23 cellular contexts compared by ENCODE assay signal in genomic region chr11:6548121-6548520, GRCh38. TPM values are rescaled to one million over a fixed set of nuclear protein-coding genes. Genes with fewer than 3 reads are reported as not detected.
DNase-seq lines count a peak whose midpoint lies in the region; ATAC-seq, FAIRE-seq and TF ChIP-seq lines count a peak whose summit lies in the region.
"Had no signal": no experiment of that assay in that cellular context is flagged by ENCODE, and none has a peak within 500 bp of the region (broad histone marks: within the 10 kb centered on the region; RNA-seq: fewer than 3 reads in every experiment).

No MANE protein-coding gene starts in this region.

- H3K18ac ChIP-seq in IMR-90 (ENCODE audit: low read depth, low read length) (no peak overlapping the region), neuronal stem cell (ENCODE audit: low read length) (no peak overlapping the region)

- H3K79me1 ChIP-seq in IMR-90 (ENCODE audit: low read depth in 1 of 2, low read length in 2 of 2) (no peaks in the 10 kb centered on the region), neuronal stem cell (ENCODE audit: low read depth, low read length) (no peaks in the 10 kb centered on the region)

- H3K23ac ChIP-seq in IMR-90 (ENCODE audit: low read depth, low read length) = no peak overlapping the region
- no peak overlapping the region for H3K23ac ChIP-seq in neuronal stem cell (ENCODE audit: low read depth, low read length, poor library complexity)

- no peaks in the 10 kb centered on the region for H3K4me1 ChIP-seq in IMR-90 (ENCODE audit: control insufficient read depth, insufficient read depth, low read length)
- H3K4me1 ChIP-seq in CD4-positive, alpha-beta memory T cell (ENCODE audit: insufficient read depth, low read length) = peaks cover 3% of the 10 kb centered on the region
- no peaks in the 10 kb centered on the region for H3K4me1 ChIP-seq in neuronal stem cell (ENCODE audit: control insufficient read depth in 2 of 2, insufficient read depth in 1 of 2, low read depth in 1 of 2, low read length in 2 of 2)
- H3K4me1 ChIP-seq: BLaER1, HAP-1 had no signal

- no peak overlapping the region for H2BK12ac ChIP-seq in neuronal stem cell (ENCODE audit: low read length)

- no peaks in the 10 kb centered on the region for H3K9me3 ChIP-seq in IMR-90 (ENCODE audit: control insufficient read depth, insufficient read depth, low read length)
- no peaks in the 10 kb centered on the region for H3K9me3 ChIP-seq in CD4-positive, alpha-beta memory T cell (ENCODE audit: control insufficient read depth in 1 of 2, low read length in 2 of 2)
- H3K9me3 ChIP-seq in neuronal stem cell (replicated peaks in 1 of 2; ENCODE audit: control insufficient read depth in 2 of 2, insufficient read depth in 1 of 2, low read depth in 1 of 2, low read length in 2 of 2) = no peaks in the 10 kb centered on the region
- H3K9me3 ChIP-seq: BLaER1, HAP-1 had no signal

- H2BK15ac ChIP-seq in IMR-90 (ENCODE audit: low read depth, low read length) (no peak overlapping the region), neuronal stem cell (ENCODE audit: low read length) (no peak overlapping the region)

- H3K56ac ChIP-seq in IMR-90 (ENCODE audit: extremely low read depth, insufficient read depth, low read length) = no peak overlapping the region

- H2AK5ac ChIP-seq in IMR-90 (ENCODE audit: low read depth, low read length) = no peak overlapping the region
- H2AK5ac ChIP-seq in neuronal stem cell (ENCODE audit: low read depth, low read length) = no peak overlapping the region

- H3K4me2 ChIP-seq in IMR-90 (ENCODE audit: low read depth, low read length) (no peak overlapping the region), neuronal stem cell (ENCODE audit: insufficient read depth, low read length, poor library complexity, severe bottlenecking) (no peak overlapping the region)
- H3K4me2 ChIP-seq: BLaER1, GM23338 had no signal

- TF ChIP-seq POLR2A in IMR-90 (IDR thresholded peaks at IDR 0.05; ENCODE audit: low read depth, low read length) = no peak

- H2BK20ac ChIP-seq in IMR-90 (ENCODE audit: low read depth, low read length) = no peak overlapping the region

- BruUV-seq in IMR-90 (replicated peaks; lab: Mats Ljungman, UMichigan) = no TSS peak

- H3K9ac ChIP-seq in IMR-90 (ENCODE audit: low read depth, low read length) (no peak overlapping the region), neuronal stem cell (ENCODE audit: low read depth, low read length, poor library complexity) (no peak overlapping the region)
- H3K9ac ChIP-seq: BLaER1 had no signal

- FAIRE-seq in bronchial epithelial cell (lab: Jason Lieb, UNC) = no peak
- FAIRE-seq: A204.1, D721Med, GM12878, GM19239 had no signal

- H3K4ac ChIP-seq in IMR-90 (ENCODE audit: low read depth, low read length) = no peak overlapping the region
- H3K4ac ChIP-seq in neuronal stem cell (ENCODE audit: low read length) = no peak overlapping the region

- H4K5ac ChIP-seq in IMR-90 (ENCODE audit: low read depth, low read length) = no peak overlapping the region

- H4K91ac ChIP-seq in IMR-90 (ENCODE audit: insufficient read depth, low read depth, low read length) (no peak overlapping the region), neuronal stem cell (ENCODE audit: low read depth, low read length, poor library complexity) (no peak overlapping the region)

- H3K36me3 ChIP-seq in IMR-90 (ENCODE audit: control insufficient read depth, insufficient read depth, low read length) = 0 out of 2 replicates have a peak, but pooled peaks cover 4% of the 10 kb centered on the region
- peaks cover 2% of the 10 kb centered on the region for H3K36me3 ChIP-seq in bronchial epithelial cell (ENCODE audit: control insufficient read depth, insufficient read depth, low read length)
- no peaks in the 10 kb centered on the region for H3K36me3 ChIP-seq in CD4-positive, alpha-beta memory T cell (ENCODE audit: insufficient read depth, low read length)
- H3K36me3 ChIP-seq in neuronal stem cell (replicated peaks in 1 of 2; ENCODE audit: control insufficient read depth in 2 of 2, insufficient read depth in 2 of 2, low read length in 2 of 2) = peaks cover 4 to 21% of the 10 kb centered on the region in 2 donors
- H3K36me3 ChIP-seq: HAP-1 had no signal

- H3K27me3 Mint-ChIP-seq in memory B cell = no peaks in the 10 kb centered on the region
- no peaks in the 10 kb centered on the region for H3K27me3 Mint-ChIP-seq in CD4-positive, alpha-beta memory T cell
- no peaks in the 10 kb centered on the region for H3K27me3 Mint-ChIP-seq in osteocyte (ENCODE audit: unreplicated experiment)
- H3K27me3 Mint-ChIP-seq: B cell; CD4-positive, CD25-positive, alpha-beta regulatory T cell; CD8-positive, alpha-beta memory T cell had no signal

- H3K27ac ChIP-seq in IMR-90 (ENCODE audit: insufficient read depth, low read length) (no peak overlapping the region), neuronal stem cell (replicated peaks; ENCODE audit: low read length) (no peak overlapping the region)
- H3K27ac ChIP-seq in CD4-positive, alpha-beta memory T cell (ENCODE audit: low read depth, low read length) = no peak overlapping the region
- H3K27ac ChIP-seq: 22Rv1, BLaER1, C4-2B had no signal

- peaks cover 7% of the 10 kb centered on the region; the same call in 1 of the 2 replicates for H3K9me1 ChIP-seq in IMR-90 (ENCODE audit: insufficient read depth, low read length)

- DNase-seq in IMR-90 (no peak), bronchial epithelial cell (ENCODE audit: low read depth) (peak; percentile 3), memory B cell (ENCODE audit: low spot score in 2 of 2) (peak in 1 of 2 donors; percentile 5), neuronal stem cell (ENCODE audit: low spot score) (no peak), osteocyte (ENCODE audit: extremely low spot score, unreplicated experiment) (no peak)
- DNase-seq in CD4-positive, alpha-beta memory T cell = no peak
- DNase-seq: CD4-positive, CD25-positive, alpha-beta regulatory T cell; CD8-positive, alpha-beta memory T cell; DMS 273 treated with DMSO at 0.1 percent for 48 hours; DMS79; EL; GDM1; HFFc6 had no signal

- no peaks in the 10 kb centered on the region for H4K20me1 ChIP-seq in IMR-90 (ENCODE audit: insufficient read depth, low read length)
- H4K20me1 ChIP-seq: BLaER1 had no signal

- in situ Hi-C loops in IMR-90 (cut with MboI; ENCODE audit: low sequenced_read_pairs) = no loop called here

- H3K4me1 Mint-ChIP-seq in memory B cell (no peaks in the 10 kb centered on the region), osteocyte (ENCODE audit: unreplicated experiment) (no peaks in the 10 kb centered on the region)
- H3K4me1 Mint-ChIP-seq in CD4-positive, alpha-beta memory T cell = peaks cover 0 to 1% (median under 1%) of the 10 kb centered on the region in 4 donors
- H3K4me1 Mint-ChIP-seq: B cell, GM23338 had no signal

- H2BK120ac ChIP-seq in IMR-90 (ENCODE audit: low read depth, low read length) (no peak overlapping the region), neuronal stem cell (ENCODE audit: low read depth, low read length) (no peak overlapping the region)

- H3K36me3 Mint-ChIP-seq in memory B cell (peaks cover 11% of the 10 kb centered on the region), osteocyte (ENCODE audit: unreplicated experiment) (peaks cover 5% of the 10 kb centered on the region)
- peaks cover 14% of the 10 kb centered on the region in 2 donors for H3K36me3 Mint-ChIP-seq in CD4-positive, alpha-beta memory T cell

- no peak for ATAC-seq in IMR-90 (ENCODE audit: low read depth)
- ATAC-seq in memory B cell (ENCODE audit: low read depth) = no peak
- ATAC-seq: GM12878 had no signal

- POLR2A ChIA-PET in IMR-90 (lab: Charles Lee; ENCODE audit: unreplicated experiment) = no interaction called here
- POLR2A ChIA-PET in CD4-positive, alpha-beta memory T cell (lab: Charles Lee; ENCODE audit: partially characterized antibody) = no interaction called here

- WGBS in IMR-90 (ENCODE audit: extremely low coverage in 2 of 2, insufficient read length in 1 of 2), 2 experiments = no CpG with 5 or more reads among the region's 2 CpGs
- WGBS in neuronal stem cell (ENCODE audit: extremely low coverage in 2 of 2, insufficient read length in 2 of 2, insufficient replicate concordance in 1 of 2), 2 donors = no CpG with 5 or more reads among the region's 2 CpGs

- H3K4me3 ChIP-seq in IMR-90 (ENCODE audit: insufficient read depth, low read depth, low read length) (no peak overlapping the region), bronchial epithelial cell (ENCODE audit: low read depth, low read length) (no peak overlapping the region), neuronal stem cell (ENCODE audit: low read length in 2 of 2) (peak overlapping the region in 1 of 2 donors; percentile 64)
- H3K4me3 ChIP-seq in CD4-positive, alpha-beta memory T cell (ENCODE audit: low read length in 2 of 2) = no peak overlapping the region
- H3K4me3 ChIP-seq: BLaER1, GM12878, GM23338, HAP-1 had no signal

- no peak for TF ChIP-seq CTCF in IMR-90 (conservative IDR thresholded peaks at IDR 0.05; ENCODE audit: low read depth, low read length)
- no peak for TF ChIP-seq CTCF in bronchial epithelial cell (IDR thresholded peaks at IDR 0.05; ENCODE audit: insufficient read depth, low read length, severe bottlenecking)
- TF ChIP-seq CTCF in osteocyte (IDR thresholded peaks at IDR 0.05) = no peak

- no peak overlapping the region for H4K8ac ChIP-seq in IMR-90 (ENCODE audit: low read depth in 2 of 2, low read length in 2 of 2)
- no peak overlapping the region for H4K8ac ChIP-seq in neuronal stem cell (ENCODE audit: low read depth, low read length)

- H3K27ac Mint-ChIP-seq in memory B cell (peak overlapping the region; percentile 28), osteocyte (ENCODE audit: unreplicated experiment) (no peak overlapping the region)
- H3K27ac Mint-ChIP-seq in CD4-positive, alpha-beta memory T cell = peak overlapping the region in 3 of 7 donors; percentile 2 to 22 (median 14)
- H3K27ac Mint-ChIP-seq: B cell; CD8-positive, alpha-beta memory T cell; GM23338; HFFc6 had no signal

- H2AFZ ChIP-seq in IMR-90 (replicated peaks; ENCODE audit: low read length, poor library complexity) (peak overlapping the region; percentile 58), neuronal stem cell (ENCODE audit: low read length) (no peak overlapping the region)
- H2AFZ ChIP-seq: GM23338 had no signal

- H2BK5ac ChIP-seq in IMR-90 (ENCODE audit: low read depth, low read length, poor library complexity, severe bottlenecking) = no peak overlapping the region
- H2BK5ac ChIP-seq in neuronal stem cell (ENCODE audit: low read length) = no peak overlapping the region

- intact Hi-C loops in IMR-90 (cut with micrococcal nuclease) = no loop called here
- intact Hi-C loops in CD4-positive, alpha-beta memory T cell (cut with micrococcal nuclease) = no loop called here

- no peak overlapping the region for H3K14ac ChIP-seq in IMR-90 (replicated peaks; ENCODE audit: low read depth, low read length)
- no peak overlapping the region for H3K14ac ChIP-seq in neuronal stem cell (ENCODE audit: low read length)

- H2AK9ac ChIP-seq in IMR-90 (replicated peaks; ENCODE audit: low read depth, low read length, poor library complexity) = no peak overlapping the region

- H3K4me3 Mint-ChIP-seq in memory B cell = no peak overlapping the region
- no peak overlapping the region for H3K4me3 Mint-ChIP-seq in CD4-positive, alpha-beta memory T cell
- H3K4me3 Mint-ChIP-seq in osteocyte (ENCODE audit: unreplicated experiment) = no peak overlapping the region
- H3K4me3 Mint-ChIP-seq: B cell; CD4-positive, CD25-positive, alpha-beta regulatory T cell; CD8-positive, alpha-beta memory T cell; GM23338; HFFc6 had no signal

- dilution Hi-C loops in IMR-90 (cut with HindIII; ENCODE audit: low sequenced_read_pairs, unreplicated experiment) = no loop called here

- CTCF ChIA-PET in IMR-90 (lab: Yijun Ruan, JAX) = interaction anchor here (1.3 kb wide), 1 partner anchor 17 kb away, joined by 3 read pairs; no protein-coding TSS in a partner anchor
- CTCF ChIA-PET in CD4-positive, alpha-beta memory T cell (lab: Charles Lee; ENCODE audit: partially characterized antibody) = interaction anchor here (1.5 kb wide), 1 partner anchor 17 kb away, joined by 5 read pairs; no protein-coding TSS in a partner anchor

- H3K9me3 Mint-ChIP-seq in memory B cell = no peaks in the 10 kb centered on the region
- peaks cover 0 to 2% (median 0%) of the 10 kb centered on the region in 8 donors for H3K9me3 Mint-ChIP-seq in CD4-positive, alpha-beta memory T cell
- H3K9me3 Mint-ChIP-seq in osteocyte (ENCODE audit: unreplicated experiment) = no peaks in the 10 kb centered on the region
- H3K9me3 Mint-ChIP-seq: CD4-positive, CD25-positive, alpha-beta regulatory T cell; CD8-positive, alpha-beta memory T cell; GM23338; HFFc6 had no signal

- H3K27me3 ChIP-seq in IMR-90 (ENCODE audit: control insufficient read depth, insufficient read depth, low read length) (no peaks in the 10 kb centered on the region), bronchial epithelial cell (ENCODE audit: control insufficient read depth, insufficient read depth, low read length) (no peaks in the 10 kb centered on the region), neuronal stem cell (ENCODE audit: control insufficient read depth in 3 of 3, insufficient read depth in 3 of 3, low read depth in 1 of 3, low read length in 3 of 3) (no peaks in the 10 kb centered on the region)
- no peaks in the 10 kb centered on the region for H3K27me3 ChIP-seq in CD4-positive, alpha-beta memory T cell (ENCODE audit: insufficient read depth, low read length)
- H3K27me3 ChIP-seq: BLaER1 had no signal

- no peak for TF ChIP-seq RAD21 in IMR-90 (IDR thresholded peaks at IDR 0.05; ENCODE audit: low read length)

RNA-seq across cellular contexts. Expression of gene DNHD1, which starts 51.0 kb away (rescaled TPM):
- total RNA-seq in IMR-90 (2012; rRNA removed) (1.4 and 1.8 TPM in 2 replicates), bronchial epithelial cell (4.5 and 8.2 TPM in 2 replicates), osteocyte (6.6 and 8.7 TPM in 2 replicates)
- polyA plus RNA-seq in IMR-90 (2012; rRNA removed) = 3.0 and 3.6 TPM in 2 replicates
- polyA plus RNA-seq in IMR-90 (2012; cell fraction: cytosol; rRNA removed) = 1.1 and 1.2 TPM in 2 replicates
- polyA plus RNA-seq in IMR-90 (2012; cell fraction: nucleus; rRNA removed; ENCODE audit: low replicate concordance) = 24.1 and 31.5 TPM in 2 replicates
- 10 to 100 TPM; 45.9 to 54.0 TPM for total RNA-seq in CD4-positive, alpha-beta memory T cell
- 1 to 10 TPM; 1.2 to 1.4 TPM for polyA plus RNA-seq in CD4-positive, alpha-beta memory T cell
- polyA plus RNA-seq in neuronal stem cell (2013, experiment 1 of 2) = 4.4 TPM
- polyA plus RNA-seq in neuronal stem cell (2013, experiment 2 of 2) = 5.0 TPM

RNA-seq across cellular contexts. Expression of gene RRP8, which starts 55.3 kb away (rescaled TPM):
- total RNA-seq in IMR-90 (2012; rRNA removed) (11.1 and 11.5 TPM in 2 replicates), bronchial epithelial cell (10.3 and 10.5 TPM in 2 replicates), osteocyte (15.3 and 17.8 TPM in 2 replicates)
- 9.0 and 10.8 TPM in 2 replicates for polyA plus RNA-seq in IMR-90 (2012; rRNA removed)
- polyA plus RNA-seq in IMR-90 (2012; cell fraction: cytosol; rRNA removed) = 2.5 and 3.4 TPM in 2 replicates
- polyA plus RNA-seq in IMR-90 (2012; cell fraction: nucleus; rRNA removed; ENCODE audit: low replicate concordance) = 6.7 and 14.2 TPM in 2 replicates
- 10 to 100 TPM; 29.9 to 36.0 TPM for total RNA-seq in CD4-positive, alpha-beta memory T cell
- 10 to 100 TPM; 19.5 to 28.4 TPM for polyA plus RNA-seq in CD4-positive, alpha-beta memory T cell
- 19.8 TPM for polyA plus RNA-seq in neuronal stem cell (2013, experiment 1 of 2)
- 18.9 TPM for polyA plus RNA-seq in neuronal stem cell (2013, experiment 2 of 2)

RNA-seq across cellular contexts. Expression of gene ILK, which starts 55.5 kb away (rescaled TPM):
- total RNA-seq in IMR-90 (2012; rRNA removed) = 272 and 339 TPM in 2 replicates
- polyA plus RNA-seq in IMR-90 (2012; rRNA removed) = 367 and 389 TPM in 2 replicates
- polyA plus RNA-seq in IMR-90 (2012; cell fraction: cytosol; rRNA removed) = 266 and 365 TPM in 2 replicates
- 346 and 590 TPM in 2 replicates for polyA plus RNA-seq in IMR-90 (2012; cell fraction: nucleus; rRNA removed; ENCODE audit: low replicate concordance)
- 47.0 and 70.3 TPM in 2 replicates for total RNA-seq in bronchial epithelial cell
- total RNA-seq in CD4-positive, alpha-beta memory T cell = 100 to 1,000 TPM; 131 to 132 TPM
- polyA plus RNA-seq in CD4-positive, alpha-beta memory T cell = 100 to 1,000 TPM; 121 to 129 TPM
- 96.9 TPM for polyA plus RNA-seq in neuronal stem cell (2013, experiment 1 of 2)
- 95.8 TPM for polyA plus RNA-seq in neuronal stem cell (2013, experiment 2 of 2)
- 192 and 209 TPM in 2 replicates for total RNA-seq in osteocyte
